20 cellular contexts compared by ENCODE assay signal in the genomic region with DNA sequence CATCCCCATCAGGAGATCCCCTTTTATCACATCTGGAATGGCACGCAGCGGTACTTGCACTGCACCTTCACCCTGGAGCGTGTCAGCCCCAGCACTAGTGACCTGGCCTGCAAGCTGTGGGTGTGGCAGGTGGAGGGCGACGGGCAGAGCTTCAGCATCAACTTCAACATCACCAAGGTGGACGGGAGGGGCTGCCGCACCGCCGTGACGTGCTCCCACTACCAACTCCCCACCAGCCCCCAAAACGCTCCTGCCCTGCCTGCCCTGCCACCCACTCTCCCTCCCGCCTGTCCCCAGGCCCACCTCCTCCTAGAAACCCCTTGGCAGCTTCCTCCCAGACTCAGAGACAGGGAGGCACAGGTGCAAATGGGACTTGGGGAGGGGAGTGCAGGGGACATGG. TPM values are rescaled to one million over a fixed set of nuclear protein-coding genes. Genes with fewer than 3 reads are reported as not detected.
A peak's percentile ranks its signal among the peaks of the same experiment; 100 is the strongest.
DNase-seq lines count a peak whose midpoint lies in the region; ATAC-seq and TF ChIP-seq lines count a peak whose summit lies in the region.
"Had no signal": no experiment of that assay in that cellular context is flagged by ENCODE, and none has a peak within 500 bp of the region (broad histone marks: within the 10 kb centered on the region; RNA-seq: fewer than 3 reads in every experiment).

No MANE protein-coding gene starts in this region.

- POLR2A ChIA-PET in WTC11 (lab: Charles Lee), result no interaction called here
- POLR2A ChIA-PET in PC-3 (lab: Charles Lee; ENCODE audit: unreplicated experiment), result no interaction called here
- POLR2A ChIA-PET in A673 (lab: Charles Lee; ENCODE audit: low non-redundant PET), result no interaction called here

- H3K4me1 Mint-ChIP-seq in WTC11 (no peaks in the 10 kb centered on the region), neural progenitor cell (peaks cover 38% of the 10 kb centered on the region)

- H3K27ac Mint-ChIP-seq in WTC11 (peak overlapping the region; percentile 11; the same call in 1 of the 2 replicates), neural progenitor cell (peak overlapping the region; percentile 33)
- H3K27ac Mint-ChIP-seq: CD4-positive, alpha-beta memory T cell; HFFc6 had no signal

- H3K4me3 Mint-ChIP-seq in WTC11 (no peak overlapping the region), neural progenitor cell (no peak overlapping the region)
- H3K4me3 Mint-ChIP-seq: CD4-positive, alpha-beta memory T cell; HFFc6 had no signal

- ATAC-seq in WTC11 (no peak), PC-3 (no peak)
- ATAC-seq: A549 had no signal

- TF ChIP-seq CTCF in WTC11 (IDR thresholded peaks at IDR 0.05) (no peak), neural progenitor cell (IDR thresholded peaks at IDR 0.05) (no peak), osteoblast (IDR thresholded peaks at IDR 0.05; ENCODE audit: extremely low read depth, low read depth, low read length) (no peak), PC-3 (conservative IDR thresholded peaks at IDR 0.05; ENCODE audit: low read depth, low read length) (no peak), A673 (conservative IDR thresholded peaks at IDR 0.05; ENCODE audit: low read depth, low read length) (no peak)

- CTCF ChIA-PET in WTC11 (lab: Charles Lee) (interaction anchor here (0.9 to 3.0 kb wide), 8 partner anchors 8 to 220 kb away, joined by 3 to 16 read pairs (median 5); no protein-coding TSS in a partner anchor), PC-3 (lab: Charles Lee) (no interaction called here), A673 (lab: Charles Lee) (no interaction called here)

- H3K36me3 ChIP-seq in H7 (replicated peaks; ENCODE audit: control insufficient read depth, insufficient read depth, low read length), result no peaks in the 10 kb centered on the region
- H3K36me3 ChIP-seq in neural progenitor cell, result no peaks in the 10 kb centered on the region
- H3K36me3 ChIP-seq in osteoblast (ENCODE audit: insufficient read depth, low read length), result no peaks in the 10 kb centered on the region
- H3K36me3 ChIP-seq in PC-3 (ENCODE audit: low read depth, low read length), result no peaks in the 10 kb centered on the region
- no peaks in the 10 kb centered on the region for H3K36me3 ChIP-seq in A673 (ENCODE audit: insufficient read depth, low read length, poor library complexity, severe bottlenecking)
- H3K36me3 ChIP-seq: HAP-1 had no signal

- no peaks in the 10 kb centered on the region for H3K9me2 ChIP-seq in PC-3 (replicated peaks; ENCODE audit: low read length)

- no peaks in the 10 kb centered on the region for H3K36me3 Mint-ChIP-seq in WTC11
- no peaks in the 10 kb centered on the region for H3K36me3 Mint-ChIP-seq in neural progenitor cell
- H3K36me3 Mint-ChIP-seq: CD4-positive, alpha-beta memory T cell had no signal

- H3K4me2 ChIP-seq in neural progenitor cell, result no peak overlapping the region
- H3K4me2 ChIP-seq in osteoblast (ENCODE audit: insufficient read depth, low read length), result no peak overlapping the region
- no peak overlapping the region for H3K4me2 ChIP-seq in PC-3 (ENCODE audit: low read length)
- H3K4me2 ChIP-seq: A549 had no signal

- H3K9me3 Mint-ChIP-seq in WTC11, result no peaks in the 10 kb centered on the region
- H3K9me3 Mint-ChIP-seq in neural progenitor cell, result no peaks in the 10 kb centered on the region
- H3K9me3 Mint-ChIP-seq: HFFc6 had no signal

- H3K4me1 ChIP-seq in neural progenitor cell (peaks cover 5% of the 10 kb centered on the region), osteoblast (ENCODE audit: insufficient read depth, low read length) (no peaks in the 10 kb centered on the region), PC-3 (ENCODE audit: insufficient read depth, low read length) (no peaks in the 10 kb centered on the region), A673 (ENCODE audit: insufficient read depth, low read length, poor library complexity, severe bottlenecking) (no peaks in the 10 kb centered on the region)
- H3K4me1 ChIP-seq: A549, HAP-1 had no signal

- H3K27me3 Mint-ChIP-seq in WTC11 (ENCODE audit: low read depth) (no peaks in the 10 kb centered on the region), neural progenitor cell (ENCODE audit: insufficient read depth, low read depth) (peaks cover 41% of the 10 kb centered on the region)

- H3K79me2 ChIP-seq in neural progenitor cell (ENCODE audit: low read depth), result no peaks in the 10 kb centered on the region
- H3K79me2 ChIP-seq in osteoblast (ENCODE audit: insufficient read depth, low read length), result no peaks in the 10 kb centered on the region
- H3K79me2 ChIP-seq in PC-3 (ENCODE audit: low read length), result no peaks in the 10 kb centered on the region

- H3K9me3 ChIP-seq in neural progenitor cell (ENCODE audit: low read depth) (no peaks in the 10 kb centered on the region), osteoblast (ENCODE audit: low read depth, low read length) (no peaks in the 10 kb centered on the region), PC-3 (ENCODE audit: low read length) (no peaks in the 10 kb centered on the region), A673 (ENCODE audit: low read depth, low read length, poor library complexity, severe bottlenecking) (no peaks in the 10 kb centered on the region)
- H3K9me3 ChIP-seq: A549, HAP-1 had no signal

- intact Hi-C loops in PC-3 (cut with micrococcal nuclease), result no loop called here
- intact Hi-C loops in A673 (cut with micrococcal nuclease; ENCODE audit: unreplicated experiment), result no loop called here

- H4K20me1 ChIP-seq in neural progenitor cell (ENCODE audit: low read depth) (no peaks in the 10 kb centered on the region), osteoblast (ENCODE audit: insufficient read depth, low read length) (no peaks in the 10 kb centered on the region), PC-3 (ENCODE audit: low read length) (no peaks in the 10 kb centered on the region)

- H3K27ac ChIP-seq in neural progenitor cell (no peak overlapping the region), osteoblast (ENCODE audit: low read depth, low read length) (no peak overlapping the region), PC-3 (ENCODE audit: low read length) (no peak overlapping the region), A673 (ENCODE audit: low read depth, low read length, poor library complexity, severe bottlenecking) (no peak overlapping the region)
- H3K27ac ChIP-seq: A549 had no signal

- no peaks in the 10 kb centered on the region for H3F3A ChIP-seq in neural progenitor cell (ENCODE audit: low read depth)
- H3F3A ChIP-seq in PC-3 (ENCODE audit: low read length, unreplicated experiment), result no peaks in the 10 kb centered on the region

- H3K9ac ChIP-seq in neural progenitor cell (no peak overlapping the region), PC-3 (ENCODE audit: low read length) (no peak overlapping the region)

- H2AFZ ChIP-seq in neural progenitor cell (replicated peaks) (no peak overlapping the region), osteoblast (ENCODE audit: low read length) (no peak overlapping the region), PC-3 (ENCODE audit: low read length) (no peak overlapping the region)

- H3K4me3 ChIP-seq in H7 (ENCODE audit: insufficient read depth, low read depth, low read length) (no peak overlapping the region), neural progenitor cell (no peak overlapping the region), osteoblast (ENCODE audit: insufficient read depth, low read length) (no peak overlapping the region), PC-3 (ENCODE audit: low read length) (no peak overlapping the region), A673 (ENCODE audit: low read depth, low read length, poor library complexity, severe bottlenecking) (no peak overlapping the region)
- H3K4me3 ChIP-seq: A549, HAP-1 had no signal

- no peaks in the 10 kb centered on the region for H3K27me3 ChIP-seq in H7 (ENCODE audit: control insufficient read depth, insufficient read depth, low read length)
- H3K27me3 ChIP-seq in neural progenitor cell, result no peaks in the 10 kb centered on the region
- peaks cover 29% of the 10 kb centered on the region for H3K27me3 ChIP-seq in osteoblast (ENCODE audit: insufficient read depth, low read length)
- H3K27me3 ChIP-seq in PC-3 (ENCODE audit: low read length), result peaks cover 25% of the 10 kb centered on the region
- no peaks in the 10 kb centered on the region for H3K27me3 ChIP-seq in A673 (replicated peaks; ENCODE audit: insufficient read depth, low read depth, low read length, poor library complexity)

- DNase-seq in H7 (peak; percentile 56), WTC11 (ENCODE audit: low spot score) (no peak), neural progenitor cell (ENCODE audit: low spot score) (no peak), osteoblast (ENCODE audit: insufficient read length, low spot score, missing footprints) (peak; percentile 60), PC-3 (no peak), A673 (ENCODE audit: low spot score) (no peak), OCI-M2 (lab: John Stamatoyannopoulos, UW; ENCODE audit: unreplicated experiment) (no peak)
- DNase-seq: 8988T; C1 segment of cervical spinal cord; Calu3; CD4-positive, alpha-beta memory T cell; DMS53; DMS79 treated with DMSO at 0.1 percent for 48 hours; GF-D8; GOT3; HFFc6 had no signal

- no TSS peak for BruUV-seq in PC-3 (replicated peaks; lab: Mats Ljungman, UMichigan)
- BruUV-seq in A673 (replicated peaks; lab: Mats Ljungman, UMichigan), result no TSS peak

TF ChIP-seq in WTC11, 78 proteins besides CTCF, POLR2A, EP300 and RAD21 (continues in another document):
- TF ChIP-seq PREB (CRISPR knock-in tag; IDR thresholded peaks at IDR 0.05; ENCODE audit: borderline replicate concordance), result no peak
- TF ChIP-seq EMX1 (CRISPR knock-in tag; IDR thresholded peaks at IDR 0.05), result no peak
- no peak for TF ChIP-seq ZNF317 (CRISPR knock-in tag; IDR thresholded peaks at IDR 0.05; ENCODE audit: borderline replicate concordance, low read depth)
- no peak for TF ChIP-seq SMAD4 (CRISPR knock-in tag; IDR thresholded peaks at IDR 0.05)
- TF ChIP-seq ZNF121 (CRISPR knock-in tag; IDR thresholded peaks at IDR 0.05), result no peak
- TF ChIP-seq TP53 (CRISPR knock-in tag; IDR thresholded peaks at IDR 0.05), result no peak
- no peak for TF ChIP-seq JAZF1 (CRISPR knock-in tag; IDR thresholded peaks at IDR 0.05)

RNA-seq across cellular contexts. Expression of gene HK3, which starts 20.7 kb away (rescaled TPM):
- total RNA-seq in H7 (2014; rRNA removed; shearing (Covaris generic)), result not detected in 2 replicates
- total RNA-seq in WTC11 (2021), result 0.17 to 0.18 TPM in 2 of 3 replicates, not detected in the other
- total RNA-seq in neural progenitor cell (ENCODE audit: low replicate concordance), result not detected in 2 replicates
- under 0.01 and 1.8 TPM in 2 replicates for total RNA-seq in osteoblast
- not detected in 2 replicates for total RNA-seq in PC-3 (2014; rRNA removed)
- total RNA-seq in A673 (2021), result 0.15 and 0.84 TPM in 2 replicates
- total RNA-seq: Daoy, G401, HFFc6 had no signal

Comparison
In these comparisons a context has a peak if more than half of its experiments do, and no peak if none do; other contexts are left out.
1. DNase-seq: peak in H7 (single experiment) and osteoblast (single experiment); none in WTC11 (single experiment), neural progenitor cell (single experiment), PC-3 (single experiment), A673 (single experiment) and OCI-M2 (single experiment).